Comparison of ENCODE assay signal across 1 cellular context in the genomic region with DNA sequence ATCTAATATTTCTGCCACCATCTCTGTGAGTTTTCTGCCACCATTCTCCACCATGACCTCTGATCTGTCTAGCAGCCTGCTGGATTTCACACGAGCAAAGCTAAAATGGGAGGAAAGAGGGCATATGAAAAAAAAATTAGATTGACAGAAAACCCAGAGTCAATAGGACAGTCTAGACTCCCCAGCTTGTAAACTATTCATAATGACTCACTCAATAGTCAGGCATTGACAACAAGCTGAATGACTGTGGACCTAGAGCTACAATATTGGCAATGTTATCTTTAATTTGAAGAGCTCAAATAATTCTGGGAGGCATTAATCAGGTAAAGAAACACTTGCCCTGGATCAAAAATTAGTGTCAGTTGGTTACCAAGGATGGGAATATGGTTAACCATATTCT.
TF ChIP-seq lines count a peak whose summit lies in the region.

No MANE protein-coding gene starts in this region.

TF ChIP-seq in GM23338, 12 proteins besides CTCF, POLR2A, EP300 and RAD21 (continued from another document):
- TF ChIP-seq, protein P1, sequence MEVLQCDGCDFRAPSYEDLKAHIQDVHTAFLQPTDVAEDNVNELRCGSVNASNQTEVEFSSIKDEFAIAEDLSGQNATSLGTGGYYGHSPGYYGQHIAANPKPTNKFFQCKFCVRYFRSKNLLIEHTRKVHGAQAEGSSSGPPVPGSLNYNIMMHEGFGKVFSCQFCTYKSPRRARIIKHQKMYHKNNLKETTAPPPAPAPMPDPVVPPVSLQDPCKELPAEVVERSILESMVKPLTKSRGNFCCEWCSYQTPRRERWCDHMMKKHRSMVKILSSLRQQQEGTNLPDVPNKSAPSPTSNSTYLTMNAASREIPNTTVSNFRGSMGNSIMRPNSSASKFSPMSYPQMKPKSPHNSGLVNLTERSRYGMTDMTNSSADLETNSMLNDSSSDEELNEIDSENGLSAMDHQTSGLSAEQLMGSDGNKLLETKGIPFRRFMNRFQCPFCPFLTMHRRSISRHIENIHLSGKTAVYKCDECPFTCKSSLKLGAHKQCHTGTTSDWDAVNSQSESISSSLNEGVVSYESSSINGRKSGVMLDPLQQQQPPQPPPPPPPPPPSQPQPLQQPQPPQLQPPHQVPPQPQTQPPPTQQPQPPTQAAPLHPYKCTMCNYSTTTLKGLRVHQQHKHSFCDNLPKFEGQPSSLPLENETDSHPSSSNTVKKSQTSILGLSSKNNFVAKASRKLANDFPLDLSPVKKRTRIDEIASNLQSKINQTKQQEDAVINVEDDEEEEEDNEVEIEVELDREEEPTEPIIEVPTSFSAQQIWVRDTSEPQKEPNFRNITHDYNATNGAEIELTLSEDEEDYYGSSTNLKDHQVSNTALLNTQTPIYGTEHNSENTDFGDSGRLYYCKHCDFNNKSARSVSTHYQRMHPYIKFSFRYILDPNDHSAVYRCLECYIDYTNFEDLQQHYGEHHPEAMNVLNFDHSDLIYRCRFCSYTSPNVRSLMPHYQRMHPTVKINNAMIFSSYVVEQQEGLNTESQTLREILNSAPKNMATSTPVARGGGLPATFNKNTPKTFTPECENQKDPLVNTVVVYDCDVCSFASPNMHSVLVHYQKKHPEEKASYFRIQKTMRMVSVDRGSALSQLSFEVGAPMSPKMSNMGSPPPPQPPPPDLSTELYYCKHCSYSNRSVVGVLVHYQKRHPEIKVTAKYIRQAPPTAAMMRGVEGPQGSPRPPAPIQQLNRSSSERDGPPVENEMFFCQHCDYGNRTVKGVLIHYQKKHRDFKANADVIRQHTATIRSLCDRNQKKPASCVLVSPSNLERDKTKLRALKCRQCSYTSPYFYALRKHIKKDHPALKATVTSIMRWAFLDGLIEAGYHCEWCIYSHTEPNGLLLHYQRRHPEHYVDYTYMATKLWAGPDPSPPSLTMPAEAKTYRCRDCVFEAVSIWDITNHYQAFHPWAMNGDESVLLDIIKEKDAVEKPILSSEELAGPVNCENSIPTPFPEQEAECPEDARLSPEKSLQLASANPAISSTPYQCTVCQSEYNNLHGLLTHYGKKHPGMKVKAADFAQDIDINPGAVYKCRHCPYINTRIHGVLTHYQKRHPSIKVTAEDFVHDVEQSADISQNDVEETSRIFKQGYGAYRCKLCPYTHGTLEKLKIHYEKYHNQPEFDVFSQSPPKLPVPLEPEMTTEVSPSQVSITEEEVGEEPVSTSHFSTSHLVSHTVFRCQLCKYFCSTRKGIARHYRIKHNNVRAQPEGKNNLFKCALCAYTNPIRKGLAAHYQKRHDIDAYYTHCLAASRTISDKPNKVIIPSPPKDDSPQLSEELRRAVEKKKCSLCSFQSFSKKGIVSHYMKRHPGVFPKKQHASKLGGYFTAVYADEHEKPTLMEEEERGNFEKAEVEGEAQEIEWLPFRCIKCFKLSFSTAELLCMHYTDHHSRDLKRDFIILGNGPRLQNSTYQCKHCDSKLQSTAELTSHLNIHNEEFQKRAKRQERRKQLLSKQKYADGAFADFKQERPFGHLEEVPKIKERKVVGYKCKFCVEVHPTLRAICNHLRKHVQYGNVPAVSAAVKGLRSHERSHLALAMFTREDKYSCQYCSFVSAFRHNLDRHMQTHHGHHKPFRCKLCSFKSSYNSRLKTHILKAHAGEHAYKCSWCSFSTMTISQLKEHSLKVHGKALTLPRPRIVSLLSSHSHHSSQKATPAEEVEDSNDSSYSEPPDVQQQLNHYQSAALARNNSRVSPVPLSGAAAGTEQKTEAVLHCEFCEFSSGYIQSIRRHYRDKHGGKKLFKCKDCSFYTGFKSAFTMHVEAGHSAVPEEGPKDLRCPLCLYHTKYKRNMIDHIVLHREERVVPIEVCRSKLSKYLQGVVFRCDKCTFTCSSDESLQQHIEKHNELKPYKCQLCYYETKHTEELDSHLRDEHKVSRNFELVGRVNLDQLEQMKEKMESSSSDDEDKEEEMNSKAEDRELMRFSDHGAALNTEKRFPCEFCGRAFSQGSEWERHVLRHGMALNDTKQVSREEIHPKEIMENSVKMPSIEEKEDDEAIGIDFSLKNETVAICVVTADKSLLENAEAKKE (CRISPR knock-in tag; IDR thresholded peaks at IDR 0.05), result no peak
- no peak for TF ChIP-seq STAT1 (IDR thresholded peaks at IDR 0.05; ENCODE audit: unreplicated experiment)
- no peak for TF ChIP-seq ZNF331 (CRISPR knock-in tag; IDR thresholded peaks at IDR 0.05; ENCODE audit: low read depth)
- no peak for TF ChIP-seq POLR2AphosphoS5 (IDR thresholded peaks at IDR 0.05; ENCODE audit: low read depth)
- TF ChIP-seq EZH2 (IDR thresholded peaks at IDR 0.05; ENCODE audit: low read depth, unreplicated experiment), result no peak
- TF ChIP-seq EZH2phosphoT487 (IDR thresholded peaks at IDR 0.05; ENCODE audit: unreplicated experiment), result no peak
- TF ChIP-seq, protein P2, sequence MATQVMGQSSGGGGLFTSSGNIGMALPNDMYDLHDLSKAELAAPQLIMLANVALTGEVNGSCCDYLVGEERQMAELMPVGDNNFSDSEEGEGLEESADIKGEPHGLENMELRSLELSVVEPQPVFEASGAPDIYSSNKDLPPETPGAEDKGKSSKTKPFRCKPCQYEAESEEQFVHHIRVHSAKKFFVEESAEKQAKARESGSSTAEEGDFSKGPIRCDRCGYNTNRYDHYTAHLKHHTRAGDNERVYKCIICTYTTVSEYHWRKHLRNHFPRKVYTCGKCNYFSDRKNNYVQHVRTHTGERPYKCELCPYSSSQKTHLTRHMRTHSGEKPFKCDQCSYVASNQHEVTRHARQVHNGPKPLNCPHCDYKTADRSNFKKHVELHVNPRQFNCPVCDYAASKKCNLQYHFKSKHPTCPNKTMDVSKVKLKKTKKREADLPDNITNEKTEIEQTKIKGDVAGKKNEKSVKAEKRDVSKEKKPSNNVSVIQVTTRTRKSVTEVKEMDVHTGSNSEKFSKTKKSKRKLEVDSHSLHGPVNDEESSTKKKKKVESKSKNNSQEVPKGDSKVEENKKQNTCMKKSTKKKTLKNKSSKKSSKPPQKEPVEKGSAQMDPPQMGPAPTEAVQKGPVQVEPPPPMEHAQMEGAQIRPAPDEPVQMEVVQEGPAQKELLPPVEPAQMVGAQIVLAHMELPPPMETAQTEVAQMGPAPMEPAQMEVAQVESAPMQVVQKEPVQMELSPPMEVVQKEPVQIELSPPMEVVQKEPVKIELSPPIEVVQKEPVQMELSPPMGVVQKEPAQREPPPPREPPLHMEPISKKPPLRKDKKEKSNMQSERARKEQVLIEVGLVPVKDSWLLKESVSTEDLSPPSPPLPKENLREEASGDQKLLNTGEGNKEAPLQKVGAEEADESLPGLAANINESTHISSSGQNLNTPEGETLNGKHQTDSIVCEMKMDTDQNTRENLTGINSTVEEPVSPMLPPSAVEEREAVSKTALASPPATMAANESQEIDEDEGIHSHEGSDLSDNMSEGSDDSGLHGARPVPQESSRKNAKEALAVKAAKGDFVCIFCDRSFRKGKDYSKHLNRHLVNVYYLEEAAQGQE (IDR thresholded peaks at IDR 0.05; ENCODE audit: unreplicated experiment), result no peak
